Comparison of ENCODE assay signal across 17 cellular contexts in the genomic region with DNA sequence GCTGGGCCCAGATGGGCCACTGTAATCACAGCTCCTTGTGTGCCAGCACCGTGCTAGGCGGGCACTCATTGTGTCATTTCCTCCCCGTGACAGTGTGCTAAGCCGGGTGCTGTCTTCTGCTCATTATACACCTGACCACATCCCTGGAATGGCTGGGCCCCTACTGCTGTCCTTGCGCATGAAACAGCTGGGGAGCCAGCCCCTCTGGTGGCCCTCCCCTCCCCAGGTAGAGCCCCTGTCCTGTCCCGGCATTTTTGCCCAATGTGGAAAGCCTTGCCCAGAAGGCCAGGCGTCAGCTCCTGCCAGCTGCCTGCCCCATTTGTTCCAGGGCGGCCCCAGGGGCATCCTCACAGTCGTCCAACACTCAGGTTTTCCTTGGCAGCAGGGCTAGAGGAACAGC.
DNase-seq lines count a peak whose midpoint lies in the region; ATAC-seq, FAIRE-seq and TF ChIP-seq lines count a peak whose summit lies in the region.
"Had no signal": no experiment of that assay in that cellular context is flagged by ENCODE, and none has a peak within 500 bp of the region (broad histone marks: within the 10 kb centered on the region; RNA-seq: fewer than 3 reads in every experiment).

No MANE protein-coding gene starts in this region.

- H3K4me3 Mint-ChIP-seq in activated naive CD4-positive, alpha-beta T cell treated with anti-CD3 and anti-CD28 coated beads for 36 hours, result no peak overlapping the region
- no peak overlapping the region for H3K4me3 Mint-ChIP-seq in stimulated activated naive B cell treated with anti-CD40 and anti-IgM and Interleukin-4, amounts not matched to agents 10 μg/mL and 1 μg/mL and 100 μg/mL, for 72 hours
- H3K4me3 Mint-ChIP-seq: activated T-helper 1 cell treated with anti-CD3 and anti-CD28 coated beads, Interleukin-12 subunit alpha, Interleukin-12 subunit beta, Interleukin-2, Interleukin-4 antibody, amounts not matched to agents 30 ng/mL and 10 ng/mL and 1 ng/mL, durations not matched to agents 14 hours and 24 hours and 36 hours; HFFc6; nephron had no signal

- no peak for TF ChIP-seq POLR2A in GM12891 (IDR thresholded peaks at IDR 0.05; ENCODE audit: low read depth, low read length)

- CTCF ChIA-PET in activated naive CD4-positive, alpha-beta T cell treated with anti-CD3 and anti-CD28 coated beads for 36 hours (lab: Charles Lee), result interaction anchor here (0.6 kb wide), 2 partner anchors 60 to 564 kb away, joined by 4 read pairs; no protein-coding TSS in a partner anchor

- no peaks in the 10 kb centered on the region for H3K36me3 Mint-ChIP-seq in activated naive CD4-positive, alpha-beta T cell treated with anti-CD3 and anti-CD28 coated beads for 36 hours (ENCODE audit: low read depth)
- H3K36me3 Mint-ChIP-seq in activated naive CD4-positive, alpha-beta T cell treated with anti-CD3 and anti-CD28 coated beads, Interleukin-2, amount 50 U/mL, for 72 hours, result no peaks in the 10 kb centered on the region
- no peaks in the 10 kb centered on the region for H3K36me3 Mint-ChIP-seq in stimulated activated naive B cell treated with anti-CD40 and anti-IgM and Interleukin-4, amounts not matched to agents 10 μg/mL and 1 μg/mL and 100 μg/mL, for 72 hours

- H3K27ac Mint-ChIP-seq in activated naive CD4-positive, alpha-beta T cell treated with anti-CD3 and anti-CD28 coated beads for 36 hours, result no peak overlapping the region
- no peak overlapping the region for H3K27ac Mint-ChIP-seq in activated naive CD4-positive, alpha-beta T cell treated with anti-CD3 and anti-CD28 coated beads, Interleukin-2, amount 50 U/mL, for 72 hours
- H3K27ac Mint-ChIP-seq in stimulated activated naive B cell treated with anti-CD40 and anti-IgM and Interleukin-4, amounts not matched to agents 10 μg/mL and 1 μg/mL and 100 μg/mL, for 72 hours, result no peak overlapping the region
- H3K27ac Mint-ChIP-seq: activated T-helper 1 cell treated with anti-CD3 and anti-CD28 coated beads, Interleukin-12 subunit alpha, Interleukin-12 subunit beta, Interleukin-2, Interleukin-4 antibody, amounts not matched to agents 30 ng/mL and 10 ng/mL and 1 ng/mL, durations not matched to agents 14 hours and 24 hours and 36 hours; HFFc6; nephron had no signal

- intact Hi-C loops in activated naive CD4-positive, alpha-beta T cell treated with anti-CD3 and anti-CD28 coated beads for 36 hours (cut with micrococcal nuclease), result loop anchor here (5.0 kb wide), 1 partner anchor 38 kb away; no protein-coding TSS in a partner anchor
- intact Hi-C loops in left colon (cut with DNase I, micrococcal nuclease), result no loop called here

- peaks cover 21% of the 10 kb centered on the region for H3K4me1 Mint-ChIP-seq in activated naive CD4-positive, alpha-beta T cell treated with anti-CD3 and anti-CD28 coated beads for 36 hours (ENCODE audit: low read depth)
- H3K4me1 Mint-ChIP-seq in stimulated activated naive B cell treated with anti-CD40 and anti-IgM and Interleukin-4, amounts not matched to agents 10 μg/mL and 1 μg/mL and 100 μg/mL, for 72 hours, result peaks cover 10 to 15% of the 10 kb centered on the region in 2 donors

- H3K27me3 Mint-ChIP-seq in activated naive CD4-positive, alpha-beta T cell treated with anti-CD3 and anti-CD28 coated beads for 36 hours (ENCODE audit: low read depth), result no peaks in the 10 kb centered on the region
- H3K27me3 Mint-ChIP-seq in stimulated activated naive B cell treated with anti-CD40 and anti-IgM and Interleukin-4, amounts not matched to agents 10 μg/mL and 1 μg/mL and 100 μg/mL, for 72 hours, result peaks cover 42 to 45% of the 10 kb centered on the region in 2 donors

- FAIRE-seq in GM12891 (lab: Jason Lieb, UNC), result no peak
- FAIRE-seq: HTR-8/SVneo had no signal

- H3K9me3 Mint-ChIP-seq in activated naive CD4-positive, alpha-beta T cell treated with anti-CD3 and anti-CD28 coated beads for 36 hours, result no peaks in the 10 kb centered on the region
- no peaks in the 10 kb centered on the region for H3K9me3 Mint-ChIP-seq in activated naive CD4-positive, alpha-beta T cell treated with anti-CD3 and anti-CD28 coated beads, Interleukin-2, amount 50 U/mL, for 72 hours
- H3K9me3 Mint-ChIP-seq in stimulated activated naive B cell treated with anti-CD40 and anti-IgM and Interleukin-4, amounts not matched to agents 10 μg/mL and 1 μg/mL and 100 μg/mL, for 72 hours, result no peaks in the 10 kb centered on the region
- H3K9me3 Mint-ChIP-seq: activated T-helper 1 cell treated with anti-CD3 and anti-CD28 coated beads, Interleukin-12 subunit alpha, Interleukin-12 subunit beta, Interleukin-2, Interleukin-4 antibody, amounts not matched to agents 30 ng/mL and 10 ng/mL and 1 ng/mL, durations not matched to agents 14 hours and 24 hours and 36 hours; HFFc6; nephron had no signal

- peak; percentile 48 for DNase-seq in activated naive CD4-positive, alpha-beta T cell treated with anti-CD3 and anti-CD28 coated beads for 36 hours
- DNase-seq in activated naive CD4-positive, alpha-beta T cell treated with Interleukin-2 at 50 U/mL for 16 hours, result no peak
- DNase-seq in GM12891 (ENCODE audit: insufficient read length, low spot score) (peak; percentile 4), epidermal melanocyte (ENCODE audit: insufficient read length, low spot score) (no peak), foreskin melanocyte (no peak), left colon (no peak)
- DNase-seq in activated naive CD4-positive, alpha-beta T cell treated with anti-CD3 and anti-CD28 coated beads, Interleukin-2, amount 50 U/mL, for 72 hours (ENCODE audit: low spot score in 2 of 2), result no peak
- no peak for DNase-seq in stimulated activated naive B cell treated with anti-CD40 and anti-IgM and Interleukin-4, amounts not matched to agents 10 μg/mL and 1 μg/mL and 100 μg/mL, for 72 hours
- DNase-seq: anterior cingulate cortex, colonic mucosa, HFFc6, NCI-H1436 treated with DMSO at 0.1 percent for 48 hours, NCI-H226 had no signal

- peak; percentile 49 to 70 for ATAC-seq in activated naive CD4-positive, alpha-beta T cell treated with anti-CD3 and anti-CD28 coated beads, Interleukin-2, amount 50 U/mL, for 72 hours
- peak; percentile 38 to 57 for ATAC-seq in stimulated activated naive B cell treated with anti-CD40 and anti-IgM and Interleukin-4, amounts not matched to agents 10 μg/mL and 1 μg/mL and 100 μg/mL, for 72 hours (replicated peaks)
- no peak for ATAC-seq in left colon
- ATAC-seq: gastroesophageal sphincter had no signal

TF ChIP-seq in GM12891, 5 proteins besides CTCF, POLR2A, EP300 and RAD21:
- TF ChIP-seq SPI1 (IDR thresholded peaks at IDR 0.05; ENCODE audit: low read depth, low read length) (no peak), POU2F2 (IDR thresholded peaks at IDR 0.05; ENCODE audit: low read depth, low read length) (no peak), TAF1 (IDR thresholded peaks at IDR 0.05; ENCODE audit: low read depth, low read length) (no peak), PAX5 (IDR thresholded peaks at IDR 0.05; ENCODE audit: insufficient read depth, low read length, severe bottlenecking) (no peak), POLR2AphosphoS5 (IDR thresholded peaks at IDR 0.05; ENCODE audit: low read depth, low read length) (no peak)

Comparison
In these comparisons a context has a peak if more than half of its experiments do, and no peak if none do; other contexts are left out.
1. DNase-seq: peak in activated naive CD4-positive, alpha-beta T cell treated with anti-CD3 and anti-CD28 coated beads for 36 hours (single experiment) and GM12891 (single experiment); none in activated naive CD4-positive, alpha-beta T cell treated with Interleukin-2 at 50 U/mL for 16 hours (single experiment), activated naive CD4-positive, alpha-beta T cell treated with anti-CD3 and anti-CD28 coated beads, Interleukin-2, amount 50 U/mL, for 72 hours (0 of 2), stimulated activated naive B cell treated with anti-CD40 and anti-IgM and Interleukin-4, amounts not matched to agents 10 μg/mL and 1 μg/mL and 100 μg/mL, for 72 hours (single experiment), epidermal melanocyte (single experiment), foreskin melanocyte (single experiment) and left colon (0 of 2).